In genomic region chr2:15427987-15428386, GRCh38 we compare ENCODE assay signal across 27 cellular contexts.
"Had no signal": no experiment of that assay in that cellular context is flagged by ENCODE, and none has a peak within 500 bp of the region (broad histone marks: within the 10 kb centered on the region; RNA-seq: fewer than 3 reads in every experiment).

No MANE protein-coding gene starts in this region.

- DNase-seq: activated B cell treated with CpG ODN at 0.5 μM for 24 hours; activated CD4-positive, alpha-beta T cell treated with anti-CD3 and anti-CD28 coated beads for 48 hours; activated CD4-positive, alpha-beta T cell treated with anti-CD3 and anti-CD28 coated beads, Interleukin-2, amount 50 U/mL, for 1 hour; activated CD4-positive, alpha-beta T cell treated with anti-CD3 and anti-CD28 coated beads, Interleukin-2, amount 50 U/mL, for 48 hours; activated CD8-positive, alpha-beta memory T cell treated with anti-CD3 and anti-CD28 coated beads for 24 hours; activated CD8-positive, alpha-beta T cell treated with anti-CD3 and anti-CD28 coated beads for 36 hours; activated effector memory CD4-positive, alpha-beta T cell treated with Interleukin-2 at 50 U/mL for 16 hours; activated gamma-delta T cell treated with Interleukin-2 at 50 U/mL for 16 hours; activated naive CD4-positive, alpha-beta T cell treated with anti-CD3 and anti-CD28 coated beads, Interleukin-2, amount 50 U/mL, for 16 hours; activated naive CD4-positive, alpha-beta T cell treated with Interleukin-2 at 50 U/mL for 16 hours; activated T-cell treated with anti-CD3 and anti-CD28 coated beads, Interleukin-2, amount 50 U/mL, for 4 hours; amniotic stem cell; anterior cingulate cortex; brain microvascular endothelial cell; cortex of kidney; dermis blood vessel endothelial cell; effector CD4-positive, alpha-beta T cell; effector memory CD8-positive, alpha-beta T cell; erythroblast; foreskin keratinocyte; gastrocnemius medialis; glutamatergic neuron; heart left ventricle; T1000; WERI-Rb-1 had no signal

- ATAC-seq: activated CD4-positive, CD25-positive, alpha-beta regulatory T cell treated with anti-CD3 and anti-CD28 coated beads, Interleukin-2, amount 50 U/mL, for 24 hours; activated CD8-positive, alpha-beta T cell treated with anti-CD3 and anti-CD28 coated beads for 36 hours; activated T-cell treated with anti-CD3 and anti-CD28 coated beads, Interleukin-2, amount 50 U/mL, for 4 hours; activated T-helper 17 cell treated with anti-CD3 and anti-CD28 coated beads, Interleukin-2, amount 50 U/mL, for 72 hours; effector memory CD8-positive, alpha-beta T cell; foreskin keratinocyte; gastrocnemius medialis; heart left ventricle had no signal
